20 cellular contexts compared by ENCODE assay signal in genomic region chr6:37688088-37688850, GRCh38. TPM values are rescaled to one million over a fixed set of nuclear protein-coding genes. Genes with fewer than 3 reads are reported as not detected.
A peak's percentile ranks its signal among the peaks of the same experiment; 100 is the strongest.
DNase-seq lines count a peak whose midpoint lies in the region; ATAC-seq, FAIRE-seq and TF ChIP-seq lines count a peak whose summit lies in the region.
"Had no signal": no experiment of that assay in that cellular context is flagged by ENCODE, and none has a peak within 500 bp of the region (broad histone marks: within the 10 kb centered on the region; RNA-seq: fewer than 3 reads in every experiment).

No MANE protein-coding gene starts in this region.

- no peak for TF ChIP-seq CTCF in glutamatergic neuron (IDR thresholded peaks at IDR 0.05; ENCODE audit: partially characterized antibody, unreplicated experiment)

- H3K4me1 Mint-ChIP-seq in glutamatergic neuron (ENCODE audit: low read depth, unreplicated experiment) = peaks cover 65% of the 10 kb centered on the region

- peak overlapping the region; percentile 72 for H3K4me3 Mint-ChIP-seq in glutamatergic neuron (ENCODE audit: unreplicated experiment)
- H3K4me3 Mint-ChIP-seq: activated CD8-positive, alpha-beta T cell treated with anti-CD3 and anti-CD28 coated beads for 36 hours; activated naive CD4-positive, alpha-beta T cell treated with anti-CD3 and anti-CD28 coated beads for 36 hours; naive thymus-derived CD8-positive, alpha-beta T cell had no signal

- no peak for FAIRE-seq in H54 (lab: Jason Lieb, UNC)
- FAIRE-seq: GM12892 had no signal

- no peak for TF ChIP-seq POLR2A in H54 (IDR thresholded peaks at IDR 0.05; ENCODE audit: low read depth, low read length)

- DNase-seq in NCI-H2196 (lab: John Stamatoyannopoulos, UW; ENCODE audit: unreplicated experiment) = peak; percentile 35
- no peak for DNase-seq in NCI-H2196 treated with DMSO at 0.1 percent for 48 hours (lab: John Stamatoyannopoulos, UW; ENCODE audit: unreplicated experiment)
- peak; percentile 63 for DNase-seq in NCI-H1105 treated with DMSO at 0.1 percent for 48 hours (lab: John Stamatoyannopoulos, UW)
- DNase-seq in NCI-H446 treated with DMSO at 0.1 percent for 48 hours (lab: John Stamatoyannopoulos, UW) = peak; percentile 97
- no peak for DNase-seq in glutamatergic neuron
- no peak for DNase-seq in H54 (ENCODE audit: insufficient read length, low spot score)
- DNase-seq in activated naive CD4-positive, alpha-beta T cell treated with Interleukin-2 at 50 U/mL for 16 hours = no peak
- DNase-seq: activated CD4-positive, CD25-positive, alpha-beta regulatory T cell; activated CD8-positive, alpha-beta T cell treated with anti-CD3 and anti-CD28 coated beads for 36 hours; activated naive CD4-positive, alpha-beta T cell treated with anti-CD3 and anti-CD28 coated beads for 36 hours; heart left ventricle; KG1; left colon; mesenchymal stem cell; naive thymus-derived CD8-positive, alpha-beta T cell; right lobe of liver; stimulated activated CD4-positive, alpha-beta T cell treated with anti-CD3 and anti-CD28 coated beads, Interleukin-15, amount 100 ng/mL, for 24 hours; T1000 had no signal

- no peaks in the 10 kb centered on the region for H3K36me3 Mint-ChIP-seq in glutamatergic neuron (ENCODE audit: unreplicated experiment)
- H3K36me3 Mint-ChIP-seq: naive thymus-derived CD8-positive, alpha-beta T cell had no signal

- H3K9me3 Mint-ChIP-seq in glutamatergic neuron (ENCODE audit: unreplicated experiment) = peaks cover 15% of the 10 kb centered on the region
- H3K9me3 Mint-ChIP-seq: activated CD8-positive, alpha-beta T cell treated with anti-CD3 and anti-CD28 coated beads for 36 hours; activated naive CD4-positive, alpha-beta T cell treated with anti-CD3 and anti-CD28 coated beads for 36 hours; naive thymus-derived CD8-positive, alpha-beta T cell had no signal

- H3K27ac Mint-ChIP-seq in glutamatergic neuron (ENCODE audit: unreplicated experiment) = peak overlapping the region; percentile 81
- H3K27ac Mint-ChIP-seq: activated CD8-positive, alpha-beta T cell treated with anti-CD3 and anti-CD28 coated beads for 36 hours; activated naive CD4-positive, alpha-beta T cell treated with anti-CD3 and anti-CD28 coated beads for 36 hours had no signal

- no peak for ATAC-seq in HG02981 (IDR thresholded peaks at IDR 0.05; ENCODE audit: unreplicated experiment)
- ATAC-seq: activated CD8-positive, alpha-beta T cell treated with anti-CD3 and anti-CD28 coated beads for 36 hours; heart left ventricle; left colon; naive thymus-derived CD8-positive, alpha-beta T cell; right lobe of liver had no signal

- H3K27me3 Mint-ChIP-seq in glutamatergic neuron (ENCODE audit: unreplicated experiment) = peaks cover 7% of the 10 kb centered on the region

RNA-seq across cellular contexts. Expression of gene MDGA1, which starts 9.4 kb away (rescaled TPM):
- 908 TPM for total RNA-seq in glutamatergic neuron (ENCODE audit: unreplicated experiment)

Comparison
In these comparisons a context has a peak if more than half of its experiments do, and no peak if none do; other contexts are left out.
1. DNase-seq: peak in NCI-H2196 (single experiment), NCI-H1105 treated with DMSO at 0.1 percent for 48 hours (single experiment) and NCI-H446 treated with DMSO at 0.1 percent for 48 hours (single experiment); none in NCI-H2196 treated with DMSO at 0.1 percent for 48 hours (single experiment), glutamatergic neuron (single experiment), H54 (single experiment) and activated naive CD4-positive, alpha-beta T cell treated with Interleukin-2 at 50 U/mL for 16 hours (single experiment).